17 cellular contexts compared by ENCODE assay signal in genomic region chr10:18345308-18345707, GRCh38.
DNase-seq lines count a peak whose midpoint lies in the region; ATAC-seq, FAIRE-seq and TF ChIP-seq lines count a peak whose summit lies in the region.
"Had no signal": no experiment of that assay in that cellular context is flagged by ENCODE, and none has a peak within 500 bp of the region (broad histone marks: within the 10 kb centered on the region; RNA-seq: fewer than 3 reads in every experiment).

No MANE protein-coding gene starts in this region.

- no peak overlapping the region; the same call in 1 of the 2 replicates for H3K9ac ChIP-seq in OCI-LY1 (ENCODE audit: low read length)
- H3K9ac ChIP-seq: BLaER1 had no signal

- no peaks in the 10 kb centered on the region for H3K27me3 ChIP-seq in heart right ventricle
- H3K27me3 ChIP-seq in OCI-LY1 (ENCODE audit: insufficient read depth, low read length), result no peaks in the 10 kb centered on the region
- H3K27me3 ChIP-seq: BLaER1 had no signal

- H3F3A ChIP-seq in OCI-LY1 (ENCODE audit: insufficient read depth, low read length), result no peaks in the 10 kb centered on the region

- no peak overlapping the region for H3K4me2 ChIP-seq in OCI-LY1 (ENCODE audit: low read length)
- H3K4me2 ChIP-seq: BLaER1, GM23338 had no signal

- no peaks in the 10 kb centered on the region for H4K20me1 ChIP-seq in OCI-LY1 (ENCODE audit: insufficient read depth, low read length)
- H4K20me1 ChIP-seq: BLaER1 had no signal

- no peaks in the 10 kb centered on the region; the same call in 1 of the 2 replicates for H3K79me2 ChIP-seq in OCI-LY1 (ENCODE audit: insufficient read depth, low read length)

- no peak for TF ChIP-seq CTCF in heart right ventricle (IDR thresholded peaks at IDR 0.05)
- TF ChIP-seq CTCF in OCI-LY1 (IDR thresholded peaks at IDR 0.05; ENCODE audit: low read length), result no peak

- peak overlapping the region in 7 of 10 donors; percentile 49 to 87 (median 55) for H3K27ac ChIP-seq in heart right ventricle
- H3K27ac ChIP-seq in OCI-LY1 (ENCODE audit: low read depth, low read length, poor library complexity, severe bottlenecking), result peak overlapping the region; percentile 98
- H3K27ac ChIP-seq: BLaER1 had no signal

- no peak overlapping the region for H2AFZ ChIP-seq in OCI-LY1 (ENCODE audit: low read length)
- H2AFZ ChIP-seq: GM23338 had no signal

- H3K4me3 ChIP-seq in heart right ventricle (peak overlapping the region in 6 of 10 donors; percentile 1 to 63 (median 12)), OCI-LY1 (ENCODE audit: low read depth, low read length, poor library complexity, severe bottlenecking) (no peak overlapping the region)
- H3K4me3 ChIP-seq: BLaER1, GM23338 had no signal

- no peaks in the 10 kb centered on the region for H3K9me3 ChIP-seq in heart right ventricle
- no peaks in the 10 kb centered on the region for H3K9me3 ChIP-seq in OCI-LY1 (ENCODE audit: low read length)
- H3K9me3 ChIP-seq: BLaER1 had no signal

- H3K9me2 ChIP-seq in OCI-LY1 (ENCODE audit: low read depth, low read length), result no peaks in the 10 kb centered on the region

- peaks cover 0 to 11% (median 0%) of the 10 kb centered on the region in 9 donors for H3K4me1 ChIP-seq in heart right ventricle
- peaks cover 94% of the 10 kb centered on the region for H3K4me1 ChIP-seq in OCI-LY1 (ENCODE audit: insufficient read depth, low read length, severe bottlenecking)

- FAIRE-seq in islet of Langerhans (lab: Jason Lieb, UNC), result peak; percentile 41
- FAIRE-seq: H54 had no signal

- intact Hi-C loops in heart right ventricle (cut with DNase I) (loop anchor here in 3 of 10 donors (10.0 kb wide), 1 partner anchor 119 kb away; no protein-coding TSS in a partner anchor), Right ventricle myocardium inferior (cut with DNase I) (loop anchor here (10.0 kb wide), 1 partner anchor 309 kb away; the partner anchor contains the start of genes ARL5B and NSUN6)

- no peak for ATAC-seq in heart right ventricle
- ATAC-seq in Right ventricle myocardium inferior, result no peak
- ATAC-seq in left lobe of liver, result peak; percentile 69

- WGBS in heart right ventricle, 2 donors, result 65 to 86% methylated on average over 3 of the region's 3 CpGs

- DNase-seq in heart right ventricle (no peak), Right ventricle myocardium inferior (ENCODE audit: missing footprints) (no peak), left lobe of liver (ENCODE audit: low spot score) (no peak), NCI-H2227 treated with DMSO at 0.1 percent for 48 hours (lab: John Stamatoyannopoulos, UW) (no peak), MV-4-11 (lab: John Stamatoyannopoulos, UW) (no peak)
- no peak for DNase-seq in activated naive CD4-positive, alpha-beta T cell treated with Interleukin-2 at 50 U/mL for 16 hours
- DNase-seq: 8988T; CD4-positive, alpha-beta memory T cell; DMS153; DMS79; GDM1; HCEC 1CT had no signal

- H3K36me3 ChIP-seq in heart right ventricle, result no peaks in the 10 kb centered on the region
- no peaks in the 10 kb centered on the region for H3K36me3 ChIP-seq in OCI-LY1 (ENCODE audit: insufficient read depth, low read length)
- H3K36me3 ChIP-seq: BLaER1 had no signal
